In the genomic region with DNA sequence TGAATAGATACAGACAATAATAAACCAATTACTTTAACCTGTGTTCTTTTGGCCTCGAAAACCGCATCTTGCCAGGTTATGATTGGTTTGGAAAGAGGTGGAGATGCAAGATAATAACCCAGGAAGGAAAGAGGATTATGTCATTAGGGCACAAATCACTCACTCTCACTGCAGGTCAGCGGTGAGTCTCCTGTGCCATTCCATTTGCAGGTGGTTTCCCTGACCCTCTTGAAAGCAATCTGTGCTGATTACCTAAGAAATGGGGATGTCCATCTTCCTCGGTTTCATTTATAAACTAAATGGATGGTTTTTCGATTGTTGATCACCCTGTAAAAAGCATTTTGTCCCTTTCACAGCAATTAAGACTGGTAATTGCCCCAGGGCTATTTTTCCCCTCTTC, we compare ENCODE assay signal across 19 cellular contexts.
"Had no signal": no experiment of that assay in that cellular context is flagged by ENCODE, and none has a peak within 500 bp of the region (broad histone marks: within the 10 kb centered on the region; RNA-seq: fewer than 3 reads in every experiment).

No MANE protein-coding gene starts in this region.

- DNase-seq: activated CD4-positive, alpha-beta T cell treated with anti-CD3 and anti-CD28 coated beads, Interleukin-2, amount 50 U/mL, for 1 hour; activated CD4-positive, CD25-positive, alpha-beta regulatory T cell treated with anti-CD3 and anti-CD28 coated beads, Interleukin-2, amount 50 U/mL, for 72 hours; activated CD8-positive, alpha-beta memory T cell treated with anti-CD3 and anti-CD28 coated beads for 24 hours; activated CD8-positive, alpha-beta memory T cell treated with anti-CD3 and anti-CD28 coated beads, Interleukin-2, amount 50 U/mL, for 48 hours; activated gamma-delta T cell; colonic mucosa; endodermal cell; foreskin fibroblast; lower lobe of right lung; naive thymus-derived CD8-positive, alpha-beta T cell; pancreas; right lobe of liver; small intestine; stimulated activated CD4-positive, alpha-beta T cell treated with anti-CD3 and anti-CD28 coated beads, Interleukin-15, amount 100 ng/mL, for 24 hours; stimulated activated CD4-positive, alpha-beta T cell treated with anti-CD3 and anti-CD28 coated beads, Interleukin-2, amount 100 ng/mL, for 48 hours; uterus had no signal

- H3K9me3 Mint-ChIP-seq: activated naive CD4-positive, alpha-beta T cell treated with anti-CD3 and anti-CD28 coated beads, Interleukin-2, amount 50 U/mL, for 24 hours; central memory CD8-positive, alpha-beta T cell; endodermal cell; stimulated activated naive CD8-positive, alpha-beta T cell treated with anti-CD3 and anti-CD28 coated beads, Interleukin-15, Interleukin-2, amounts not matched to agents 100 ng/mL and 50 ng/mL, for 24 hours had no signal

- H3K36me3 Mint-ChIP-seq: activated naive CD4-positive, alpha-beta T cell treated with anti-CD3 and anti-CD28 coated beads, Interleukin-2, amount 50 U/mL, for 24 hours; naive thymus-derived CD8-positive, alpha-beta T cell had no signal

- H3K27ac Mint-ChIP-seq: activated naive CD4-positive, alpha-beta T cell treated with anti-CD3 and anti-CD28 coated beads, Interleukin-2, amount 50 U/mL, for 24 hours; endodermal cell; naive thymus-derived CD8-positive, alpha-beta T cell; stimulated activated naive CD8-positive, alpha-beta T cell treated with anti-CD3 and anti-CD28 coated beads, Interleukin-15, Interleukin-2, amounts not matched to agents 100 ng/mL and 50 ng/mL, for 24 hours had no signal

- H3K4me3 Mint-ChIP-seq: activated naive CD4-positive, alpha-beta T cell treated with anti-CD3 and anti-CD28 coated beads, Interleukin-2, amount 50 U/mL, for 24 hours; central memory CD8-positive, alpha-beta T cell; endodermal cell; naive thymus-derived CD8-positive, alpha-beta T cell; stimulated activated naive CD8-positive, alpha-beta T cell treated with anti-CD3 and anti-CD28 coated beads, Interleukin-15, Interleukin-2, amounts not matched to agents 100 ng/mL and 50 ng/mL, for 24 hours had no signal

- H3K4me1 Mint-ChIP-seq: activated naive CD4-positive, alpha-beta T cell treated with anti-CD3 and anti-CD28 coated beads, Interleukin-2, amount 50 U/mL, for 24 hours; central memory CD8-positive, alpha-beta T cell; endodermal cell; naive thymus-derived CD8-positive, alpha-beta T cell had no signal

- H3K27me3 Mint-ChIP-seq: central memory CD8-positive, alpha-beta T cell; stimulated activated naive CD8-positive, alpha-beta T cell treated with anti-CD3 and anti-CD28 coated beads, Interleukin-15, Interleukin-2, amounts not matched to agents 100 ng/mL and 50 ng/mL, for 24 hours had no signal

- ATAC-seq: lower lobe of right lung; naive thymus-derived CD8-positive, alpha-beta T cell; pancreas; right lobe of liver had no signal
